In genomic region chr17:49111934-49112333, GRCh38 we compare ENCODE assay signal across 26 cellular contexts. TPM values are rescaled to one million over a fixed set of nuclear protein-coding genes. Genes with fewer than 3 reads are reported as not detected.
DNase-seq lines count a peak whose midpoint lies in the region; ATAC-seq, FAIRE-seq and TF ChIP-seq lines count a peak whose summit lies in the region.
"Had no signal": no experiment of that assay in that cellular context is flagged by ENCODE, and none has a peak within 500 bp of the region (broad histone marks: within the 10 kb centered on the region; RNA-seq: fewer than 3 reads in every experiment).

No MANE protein-coding gene starts in this region.

- H3K4me3 ChIP-seq in A549 (no peak overlapping the region), K562 (no peak overlapping the region)
- H3K4me3 ChIP-seq: BLaER1, GM23248 had no signal

- H3K36me3 ChIP-seq in K562 (ENCODE audit: control insufficient read depth, insufficient read depth, low read length), result no peaks in the 10 kb centered on the region
- H3K36me3 ChIP-seq: BLaER1 had no signal

- peaks cover 33% of the 10 kb centered on the region for H3K4me1 ChIP-seq in A549
- H3K4me1 ChIP-seq in K562 (replicated peaks in 1 of 2; ENCODE audit: control insufficient read depth in 2 of 2, insufficient read depth in 2 of 2, low read length in 2 of 2), result peaks cover 0 to under 1% of the 10 kb centered on the region in 2 experiments; a peak in 3 of 5 replicates
- peaks cover 39% of the 10 kb centered on the region for H3K4me1 ChIP-seq in foreskin keratinocyte
- H3K4me1 ChIP-seq: BLaER1 had no signal

- H2AFZ ChIP-seq in K562 (ENCODE audit: low read depth, low read length), result no peak overlapping the region
- H2AFZ ChIP-seq: GM23248 had no signal

- H3K4me2 ChIP-seq in A549 (0 out of 3 replicates have a peak overlapping the region, but pooled peaks have one; percentile 3), K562 (ENCODE audit: insufficient read depth, low read length) (no peak overlapping the region)
- H3K4me2 ChIP-seq: BLaER1 had no signal

- TF ChIP-seq EP300 in A549 (IDR thresholded peaks at IDR 0.05) (no peak), K562 (IDR thresholded peaks at IDR 0.05; ENCODE audit: low read length) (peak; percentile 42; the same call in 1 of the 2 replicates)

- H3K27me3 ChIP-seq in K562 (ENCODE audit: control insufficient read depth in 2 of 2, insufficient read depth in 2 of 2, low read length in 2 of 2), result no peaks in the 10 kb centered on the region
- H3K27me3 ChIP-seq in foreskin keratinocyte, result no peaks in the 10 kb centered on the region
- H3K27me3 ChIP-seq: BLaER1 had no signal

- no peak overlapping the region for H3K9ac ChIP-seq in K562 (ENCODE audit: insufficient read depth in 1 of 2, low read depth in 2 of 2, low read length in 2 of 2)
- H3K9ac ChIP-seq: BLaER1, GM23248 had no signal

- POLR2A ChIA-PET in A549 (lab: Yijun Ruan, JAX) (no interaction called here), K562 (lab: Yijun Ruan, JAX) (interaction anchor here (0.6 kb wide), 1 partner anchor 45 kb away, joined by 3 read pairs; no protein-coding TSS in a partner anchor)

- no peak for TF ChIP-seq RAD21 in A549 (conservative IDR thresholded peaks at IDR 0.05 in 1 of 2, IDR thresholded peaks at IDR 0.05 in 1 of 2)
- no peak for TF ChIP-seq RAD21 in K562 (CRISPR knock-in tag; conservative IDR thresholded peaks at IDR 0.05 in 1 of 2, IDR thresholded peaks at IDR 0.05 in 1 of 2)

- no peak for DNase-seq in A549 (ENCODE audit: low read depth in 1 of 2, low spot score in 1 of 2)
- DNase-seq in M059J (ENCODE audit: low read depth), result peak; percentile 50
- no peak for DNase-seq in K562 (ENCODE audit: extremely low read depth in 1 of 4, low spot score in 3 of 4)
- DNase-seq in foreskin keratinocyte, result peak; percentile 80 to 90
- no peak for DNase-seq in kidney glomerular epithelial cell (lab: John Stamatoyannopoulos, UW)
- DNase-seq in iPS-NIHi11 (ENCODE audit: low spot score), result no peak
- DNase-seq in NCI-H524 treated with DMSO at 0.1 percent for 48 hours (lab: John Stamatoyannopoulos, UW), result no peak
- DNase-seq: CD4-positive, CD25-positive, alpha-beta regulatory T cell; GM23248; H9; Kasumi-1; MM.1S; NCI-H1048; NCI-H1417 treated with DMSO at 0.1 percent for 48 hours; NCI-H1694 treated with DMSO at 0.1 percent for 48 hours; NCI-H2081; NCI-H226; NCI-H510A; RPMI8226; SHP77; T-cell had no signal

- peak overlapping the region in 1 of 2 experiments; percentile 46; a peak in 2 of 6 replicates for H3K27ac ChIP-seq in A549
- no peak overlapping the region for H3K27ac ChIP-seq in K562 (ENCODE audit: extremely low read depth, low read depth, low read length)
- H3K27ac ChIP-seq in foreskin keratinocyte, result peak overlapping the region; percentile 89
- H3K27ac ChIP-seq: BLaER1, GM23248 had no signal

- BruUV-seq in K562 (replicated peaks; lab: Mats Ljungman, UMichigan), result no TSS peak

- 48% methylated on average over 4 of the region's 4 CpGs for WGBS in A549 (ENCODE audit: missing lambda C conversion rate)
- WGBS in K562 (ENCODE audit: insufficient coverage, low coverage, missing lambda C conversion rate), result 18% methylated on average over 4 of the region's 4 CpGs

- no peaks in the 10 kb centered on the region for H4K20me1 ChIP-seq in K562 (replicated peaks; ENCODE audit: control insufficient read depth, insufficient read depth, low read length)
- H4K20me1 ChIP-seq: BLaER1 had no signal

- H3K9me1 ChIP-seq in K562 (ENCODE audit: control insufficient read depth, insufficient read depth, low read length), result no peaks in the 10 kb centered on the region

- H3K9me3 ChIP-seq in A549, result no peaks in the 10 kb centered on the region
- H3K9me3 ChIP-seq in K562 (replicated peaks; ENCODE audit: control insufficient read depth, insufficient read depth, low read depth, low read length), result no peaks in the 10 kb centered on the region
- H3K9me3 ChIP-seq: BLaER1 had no signal

- no peaks in the 10 kb centered on the region for H3K79me2 ChIP-seq in K562 (ENCODE audit: control insufficient read depth, insufficient read depth, low read length)

- intact Hi-C loops in K562 (cut with micrococcal nuclease), result no loop called here

- CTCF ChIA-PET in A549 (lab: Yijun Ruan, JAX) (interaction anchor here (0.5 to 2.0 kb wide), 7 partner anchors 20 to 115 kb away, joined by 3 to 5 read pairs (median 4); partner anchors contain the start of gene B4GALNT2), K562 (lab: Yijun Ruan, JAX; ENCODE audit: low intra/inter-chr PET ratio) (no interaction called here)

- in situ Hi-C loops in K562 (cut with MboI), result no loop called here

- no peak for TF ChIP-seq POLR2A in A549 (IDR thresholded peaks at IDR 0.05; ENCODE audit: low read length)
- no peak for TF ChIP-seq POLR2A in K562 (conservative IDR thresholded peaks at IDR 0.05)

- no peak for ATAC-seq in A549
- ATAC-seq in K562, result no peak
- peak; percentile 42 for ATAC-seq in foreskin keratinocyte
- ATAC-seq in GM21529 (IDR thresholded peaks at IDR 0.05; ENCODE audit: unreplicated experiment), result no peak
- ATAC-seq: T-cell had no signal

- TF ChIP-seq CTCF in A549 (IDR thresholded peaks at IDR 0.05) (no peak), K562 (IDR thresholded peaks at IDR 0.05 in 2 of 3, conservative IDR thresholded peaks at IDR 0.05 in 1 of 3; ENCODE audit: insufficient read depth in 2 of 3, low read depth in 1 of 3, low read length in 3 of 3) (no peak), foreskin keratinocyte (conservative IDR thresholded peaks at IDR 0.05) (no peak)

- FAIRE-seq in A549 (lab: Jason Lieb, UNC) (no peak), K562 (lab: Jason Lieb, UNC) (no peak)
- FAIRE-seq: D721Med had no signal

TF ChIP-seq in A549, 52 proteins besides CTCF, POLR2A, EP300 and RAD21:
- TF ChIP-seq FOSL2 (IDR thresholded peaks at IDR 0.05) (0 out of 2 replicates have a peak, but pooled peaks have one; percentile 17), FOSL2 (CRISPR knock-in tag; IDR thresholded peaks at IDR 0.05) (no peak), RCOR1 (IDR thresholded peaks at IDR 0.05; ENCODE audit: low read depth, low read length) (no peak), MAFK (IDR thresholded peaks at IDR 0.05; ENCODE audit: partially characterized antibody) (no peak), SMC3 (IDR thresholded peaks at IDR 0.05) (no peak)

TF ChIP-seq in K562, 482 proteins besides CTCF, POLR2A, EP300 and RAD21 (continues in another document):
- TF ChIP-seq ZNF644 (tag; IDR thresholded peaks at IDR 0.05; ENCODE audit: low read depth) (no peak), BRD4 (IDR thresholded peaks at IDR 0.05) (no peak), POLR2B (IDR thresholded peaks at IDR 0.05; ENCODE audit: low read depth, partially characterized antibody) (no peak), PTTG1 (tag; IDR thresholded peaks at IDR 0.05; ENCODE audit: low read depth) (peak; percentile 58; the same call in 1 of the 2 replicates), ATF7 (IDR thresholded peaks at IDR 0.05) (0 out of 2 replicates have a peak, but pooled peaks have one; percentile 40), RFX1 (IDR thresholded peaks at IDR 0.05) (no peak), ZNF395 (CRISPR knock-in tag; IDR thresholded peaks at IDR 0.05) (peak; percentile 64; the same call in 1 of the 2 replicates), ZNF695 (CRISPR knock-in tag; IDR thresholded peaks at IDR 0.05) (no peak), HDAC1 (IDR thresholded peaks at IDR 0.05) (no peak), HDAC2 (IDR thresholded peaks at IDR 0.05) (no peak), FOXK2 (conservative IDR thresholded peaks at IDR 0.05 in 1 of 2, IDR thresholded peaks at IDR 0.05 in 1 of 2; ENCODE audit: low read depth in 2 of 2) (no peak), ZNF175 (CRISPR knock-in tag; IDR thresholded peaks at IDR 0.05; ENCODE audit: low read depth) (peak; percentile 87), TARDBP (IDR thresholded peaks at IDR 0.05) (no peak)

RNA-seq across cellular contexts. Expression of gene B4GALNT2, which starts 20.6 kb away (rescaled TPM):
- polyA plus RNA-seq in A549 (2011; rRNA removed), result 0.49 and 0.69 TPM in 2 replicates
- 0.38 and 0.40 TPM in 2 replicates for polyA plus RNA-seq in A549 (2012; cell fraction: cytosol; rRNA removed)
- polyA plus RNA-seq in A549 (2012; cell fraction: nucleus; rRNA removed), result 0.59 and 0.72 TPM in 2 replicates
- 0.20 to 0.43 TPM (median 0.36 TPM) in 3 replicates for polyA plus RNA-seq in A549 (2017; fragmentation: RNase III; extraction: RNeasy Plus Mini Kit Qiagen cat#74134 plus additional on column Dnase treatment)
- polyA minus RNA-seq in A549 (2011; rRNA and poly(A)+ RNA removed), result 0.95 and 1.1 TPM in 2 replicates
- total RNA-seq in M059J (2014; rRNA removed; shearing (Covaris generic)), result not detected in 2 replicates
- total RNA-seq in K562 (2011; cell fraction: chromatin; rRNA removed; ENCODE audit: low replicate concordance), result 0.11 TPM in 1 of 2 replicates, not detected in the other
- not detected in 2 replicates for total RNA-seq in K562 (2011; cell fraction: nucleolus; rRNA removed)
- total RNA-seq in K562 (2011; cell fraction: nucleoplasm; rRNA removed), result 0.07 and 0.08 TPM in 2 replicates
- total RNA-seq in K562 (2014; rRNA removed), result not detected in 2 replicates
- total RNA-seq in K562 (2014; rRNA removed; fragmentation: Illumina TruSeq; extraction: Trizol), result not detected in 2 replicates
- total RNA-seq in K562 (2015; rRNA removed; fragmentation: Illumina TruSeq; extraction: Trizol), result not detected in 2 replicates
- total RNA-seq in K562 (2021), result 0.04 TPM in 1 of 2 replicates, not detected in the other
- polyA plus RNA-seq in K562 (2011; rRNA removed), result not detected in 2 replicates
- not detected in 2 replicates for polyA plus RNA-seq in K562 (2011; cell fraction: cytosol; rRNA removed)
- polyA plus RNA-seq in K562 (2011; cell fraction: nucleus; rRNA removed), result not detected in 2 replicates
- polyA plus RNA-seq in K562 (2012), result not detected in 2 replicates
- not detected in 2 replicates for polyA plus RNA-seq in K562 (2014; fragmentation: Illumina TruSeq; extraction: Trizol)
- polyA plus RNA-seq in K562 (2014; fragmentation: Nextera tagmentation; extraction: Ambion mirVana), result not detected
- polyA plus RNA-seq in K562 (2014; rRNA removed), result not detected in 2 replicates
- not detected in 2 replicates for polyA minus RNA-seq in K562 (2011; rRNA and poly(A)+ RNA removed)
- not detected in 2 replicates for polyA minus RNA-seq in K562 (2011; cell fraction: cytosol; rRNA and poly(A)+ RNA removed)
- polyA minus RNA-seq in K562 (2011; cell fraction: nucleus; rRNA and poly(A)+ RNA removed), result not detected in 2 replicates
- 0.31 and 0.53 TPM in 2 replicates for total RNA-seq in foreskin keratinocyte
- 0.26 and 0.67 TPM in 2 replicates for polyA plus RNA-seq in foreskin keratinocyte
- total RNA-seq: A172; CD4-positive, CD25-positive, alpha-beta regulatory T cell; GM23248; H9; SK-MEL-5 had no signal
- polyA plus RNA-seq: CD4-positive, CD25-positive, alpha-beta regulatory T cell; GM23248 had no signal

Comparison
In these comparisons a context has a peak if more than half of its experiments do, and no peak if none do; other contexts are left out.
1. DNase-seq: peak in M059J (single experiment) and foreskin keratinocyte (2 of 2); none in A549 (0 of 2), K562 (0 of 4), kidney glomerular epithelial cell (single experiment), iPS-NIHi11 (single experiment) and NCI-H524 treated with DMSO at 0.1 percent for 48 hours (single experiment).
2. Of the 35 proteins assayed by ChIP-seq in both K562 and A549: peak only in K562: EP300; only in A549: none; in both: none; in neither: 33; mixed calls (peak in some experiments, not most) for 1.